7 cellular contexts compared by ENCODE assay signal in the genomic region with DNA sequence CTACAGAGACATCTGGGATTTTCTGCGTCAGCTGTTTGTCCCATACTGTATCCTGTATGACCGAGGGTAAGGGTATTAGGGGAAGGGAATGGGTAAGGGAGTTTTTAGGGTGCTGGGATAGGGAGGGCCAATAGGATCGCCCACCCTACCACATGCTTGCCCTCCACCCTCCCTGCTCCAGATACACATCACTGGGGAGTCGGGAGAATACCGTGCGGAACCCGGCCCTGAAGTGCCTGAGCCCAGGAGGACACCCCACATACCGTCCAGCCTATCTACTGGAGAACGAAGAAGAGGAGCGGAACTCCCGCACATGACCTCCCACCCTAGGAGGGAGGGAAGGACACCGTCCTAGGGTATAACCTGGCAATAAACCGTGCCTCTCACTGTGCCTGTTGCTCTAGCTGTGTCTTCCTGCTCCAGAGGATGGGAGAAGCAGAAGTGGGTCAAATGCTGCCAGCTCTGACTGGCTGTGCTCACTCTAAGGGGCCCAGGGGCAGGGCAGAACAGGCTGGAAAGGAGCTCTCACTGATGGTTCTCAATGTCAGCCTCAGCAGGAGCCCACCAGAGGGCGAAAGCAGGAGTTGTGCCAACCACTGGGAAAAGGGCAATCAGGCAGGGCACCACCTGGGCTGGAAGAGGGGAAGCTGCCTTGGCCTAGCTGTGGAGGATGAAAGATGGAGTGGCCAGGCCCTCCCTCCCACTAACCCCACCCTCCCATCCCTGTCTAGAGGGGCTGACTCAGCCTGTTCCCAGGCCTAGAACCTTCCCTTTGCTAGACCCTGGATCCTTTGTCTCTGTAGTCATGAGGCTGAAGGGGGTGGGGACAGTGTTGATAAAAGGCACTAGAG. TPM values are rescaled to one million over a fixed set of nuclear protein-coding genes. Genes with fewer than 3 reads are reported as not detected.
A peak's percentile ranks its signal among the peaks of the same experiment; 100 is the strongest.
DNase-seq lines count a peak whose midpoint lies in the region; ATAC-seq and TF ChIP-seq lines count a peak whose summit lies in the region.
"Had no signal": no experiment of that assay in that cellular context is flagged by ENCODE, and none has a peak within 500 bp of the region (broad histone marks: within the 10 kb centered on the region; RNA-seq: fewer than 3 reads in every experiment).

No MANE protein-coding gene starts in this region.

- ATAC-seq in activated CD4-positive, alpha-beta T cell treated with anti-CD3 and anti-CD28 coated beads for 36 hours, result peak; percentile 14
- ATAC-seq in GM18519 (IDR thresholded peaks at IDR 0.05; ENCODE audit: low FRiP score, unreplicated experiment), result no peak

- H3K4me1 Mint-ChIP-seq in activated CD4-positive, alpha-beta T cell treated with anti-CD3 and anti-CD28 coated beads for 36 hours, result peaks cover 23% of the 10 kb centered on the region

- H3K9me3 Mint-ChIP-seq in activated CD4-positive, alpha-beta T cell treated with anti-CD3 and anti-CD28 coated beads for 36 hours (ENCODE audit: low read depth), result no peaks in the 10 kb centered on the region

- H3K4me3 ChIP-seq in retinal pigment epithelial cell (ENCODE audit: low read length), result no peak overlapping the region

- H3K27ac Mint-ChIP-seq in activated CD4-positive, alpha-beta T cell treated with anti-CD3 and anti-CD28 coated beads for 36 hours, result no peak overlapping the region

- H3K27me3 Mint-ChIP-seq in activated CD4-positive, alpha-beta T cell treated with anti-CD3 and anti-CD28 coated beads for 36 hours, result no peaks in the 10 kb centered on the region

- CTCF ChIA-PET in activated CD4-positive, alpha-beta T cell treated with anti-CD3 and anti-CD28 coated beads for 36 hours (lab: Charles Lee), result interaction anchor here (1.3 to 8.6 kb wide), 3 partner anchors 9 to 92 kb away, joined by 3 to 82 read pairs (median 6); a partner anchor contains a TSS

- TF ChIP-seq CTCF in VCaP (conservative IDR thresholded peaks at IDR 0.05) (peak; percentile 65), retinal pigment epithelial cell (conservative IDR thresholded peaks at IDR 0.05; ENCODE audit: low read depth, low read length) (peak; percentile 35)

- intact Hi-C loops in activated CD4-positive, alpha-beta T cell treated with anti-CD3 and anti-CD28 coated beads for 36 hours (cut with DNase I, micrococcal nuclease), result no loop called here

- H3K4me3 Mint-ChIP-seq in activated CD4-positive, alpha-beta T cell treated with anti-CD3 and anti-CD28 coated beads for 36 hours, result no peak overlapping the region

- no peak overlapping the region for H3K27ac ChIP-seq in VCaP

- POLR2A ChIA-PET in activated CD4-positive, alpha-beta T cell treated with anti-CD3 and anti-CD28 coated beads for 36 hours (lab: Charles Lee), result interaction anchor here (0.7 to 1.3 kb wide), 2 partner anchors 19 to 37 kb away, joined by 3 to 4 read pairs; a partner anchor contains a TSS

- peaks cover 13% of the 10 kb centered on the region for H3K36me3 Mint-ChIP-seq in activated CD4-positive, alpha-beta T cell treated with anti-CD3 and anti-CD28 coated beads for 36 hours (ENCODE audit: low read depth)

- peak; percentile 24 for DNase-seq in activated CD4-positive, alpha-beta T cell treated with anti-CD3 and anti-CD28 coated beads for 36 hours
- DNase-seq in activated CD4-positive, alpha-beta T cell treated with anti-CD3 and anti-CD28 coated beads for 48 hours, result no peak
- no peak for DNase-seq in retinal pigment epithelial cell (ENCODE audit: low read depth)
- DNase-seq in LoVo (ENCODE audit: low spot score), result no peak
- DNase-seq: activated CD8-positive, alpha-beta memory T cell treated with anti-CD3 and anti-CD28 coated beads for 24 hours had no signal

RNA-seq across cellular contexts. Expression of a gene that starts 0.4 kb away (rescaled TPM):
- total RNA-seq in activated CD4-positive, alpha-beta T cell treated with anti-CD3 and anti-CD28 coated beads for 36 hours, result under 1 TPM; 0.79 to 0.80 TPM

RNA-seq across cellular contexts. Expression of a gene that starts 9.7 kb away (rescaled TPM):
- total RNA-seq in activated CD4-positive, alpha-beta T cell treated with anti-CD3 and anti-CD28 coated beads for 36 hours, result 100 to 1,000 TPM in 1 of 2 experiments, 10 to 100 TPM in 1; 94.0 to 105 TPM

RNA-seq across cellular contexts. Expression of a gene that starts 9.8 kb away (rescaled TPM):
- 10 to 100 TPM; 38.0 to 42.4 TPM for total RNA-seq in activated CD4-positive, alpha-beta T cell treated with anti-CD3 and anti-CD28 coated beads for 36 hours

RNA-seq across cellular contexts. Expression of a gene that starts 18.5 kb away (rescaled TPM):
- 100 to 1,000 TPM; 190 to 196 TPM for total RNA-seq in activated CD4-positive, alpha-beta T cell treated with anti-CD3 and anti-CD28 coated beads for 36 hours

RNA-seq across cellular contexts. Expression of a gene that starts 22.4 kb away (rescaled TPM):
- 10 to 100 TPM; 45.9 to 65.7 TPM for total RNA-seq in activated CD4-positive, alpha-beta T cell treated with anti-CD3 and anti-CD28 coated beads for 36 hours
